1 cellular context compared by ENCODE assay signal in genomic region chr4:5365071-5366008, GRCh38.
TF ChIP-seq lines count a peak whose summit lies in the region.

No MANE protein-coding gene starts in this region.

TF ChIP-seq in GM12878, 131 proteins besides CTCF, POLR2A, EP300 and RAD21 (continued from another document):
- TF ChIP-seq MTA2 (IDR thresholded peaks at IDR 0.05; ENCODE audit: low read depth) (no peak), BHLHE40 (IDR thresholded peaks at IDR 0.05; ENCODE audit: borderline replicate concordance in 1 of 2, low read depth in 2 of 2, low read length in 1 of 2) (no peak), ZNF687 (IDR thresholded peaks at IDR 0.05) (no peak), SREBF2 (IDR thresholded peaks at IDR 0.05; ENCODE audit: low read length) (no peak), NR2F1 (conservative IDR thresholded peaks at IDR 0.05) (no peak), LARP7 (IDR thresholded peaks at IDR 0.05) (no peak), ZBED1 (IDR thresholded peaks at IDR 0.05; ENCODE audit: borderline replicate concordance) (no peak), RBBP5 (conservative IDR thresholded peaks at IDR 0.05) (no peak)
